ENCODE assay signal across 22 cellular contexts in the genomic region with DNA sequence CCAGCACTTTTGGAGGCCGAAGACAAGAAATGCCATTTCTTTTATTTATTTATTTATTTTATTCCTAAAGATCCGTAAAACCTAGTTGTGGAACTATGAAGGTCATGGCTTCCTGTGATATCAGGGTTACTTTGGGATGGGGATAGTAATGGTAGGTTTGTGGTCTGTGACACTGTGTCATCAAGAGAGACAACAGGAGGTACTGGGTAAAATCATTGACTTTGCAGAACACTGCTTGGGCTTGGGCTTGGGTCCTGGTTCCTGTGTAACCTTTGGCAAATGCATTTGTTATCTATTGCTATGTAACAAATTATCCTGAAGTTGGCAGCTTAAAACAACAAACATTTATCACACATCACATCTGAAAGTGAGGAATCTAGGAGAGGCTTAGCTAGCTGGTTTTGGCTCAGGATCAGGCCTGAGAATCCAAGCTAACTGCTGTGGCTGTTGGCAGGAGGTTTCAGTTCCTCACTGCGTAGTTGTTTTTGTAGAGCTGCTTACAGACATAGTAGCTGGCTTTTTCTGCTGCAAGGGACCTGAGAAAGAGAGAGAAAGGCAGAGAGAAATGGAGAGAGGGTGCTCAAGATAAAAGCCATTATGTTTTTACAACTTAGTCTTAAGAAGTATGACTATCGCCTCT.
A peak's percentile ranks its signal among the peaks of the same experiment; 100 is the strongest.
DNase-seq lines count a peak whose midpoint lies in the region; ATAC-seq, FAIRE-seq and TF ChIP-seq lines count a peak whose summit lies in the region.
"Had no signal": no experiment of that assay in that cellular context is flagged by ENCODE, and none has a peak within 500 bp of the region (broad histone marks: within the 10 kb centered on the region; RNA-seq: fewer than 3 reads in every experiment).

No MANE protein-coding gene starts in this region.

- no peak overlapping the region for H4K91ac ChIP-seq in IMR-90 (ENCODE audit: insufficient read depth, low read depth, low read length)

- no peak overlapping the region for H3K18ac ChIP-seq in IMR-90 (ENCODE audit: low read depth, low read length)

- H3K4me3 Mint-ChIP-seq in astrocyte (ENCODE audit: unreplicated experiment) = no peak overlapping the region
- H3K4me3 Mint-ChIP-seq: activated T-helper 17 cell treated with anti-CD3 and anti-CD28 coated beads, Interleukin-2, amount 50 U/mL, for 72 hours; brain; naive thymus-derived CD4-positive, alpha-beta T cell had no signal

- H3K4me1 ChIP-seq in IMR-90 (ENCODE audit: control insufficient read depth, insufficient read depth, low read length) = peaks cover 2% of the 10 kb centered on the region; the same call in 1 of the 2 replicates
- H3K4me1 ChIP-seq in astrocyte (ENCODE audit: insufficient read depth, low read length) = no peaks in the 10 kb centered on the region
- H3K4me1 ChIP-seq: stomach had no signal

- H3K79me1 ChIP-seq in IMR-90 (ENCODE audit: low read depth in 1 of 2, low read length in 2 of 2) = no peaks in the 10 kb centered on the region

- no peak overlapping the region for H3K4ac ChIP-seq in IMR-90 (ENCODE audit: low read depth, low read length)

- H2BK120ac ChIP-seq in IMR-90 (ENCODE audit: low read depth, low read length) = no peak overlapping the region

- H3K27me3 Mint-ChIP-seq in astrocyte (ENCODE audit: low read depth, unreplicated experiment) = no peaks in the 10 kb centered on the region
- H3K27me3 Mint-ChIP-seq: activated T-helper 17 cell treated with anti-CD3 and anti-CD28 coated beads, Interleukin-2, amount 50 U/mL, for 72 hours; brain; naive thymus-derived CD4-positive, alpha-beta T cell had no signal

- no peak for TF ChIP-seq CTCF in IMR-90 (conservative IDR thresholded peaks at IDR 0.05; ENCODE audit: low read depth, low read length)
- TF ChIP-seq CTCF in astrocyte (IDR thresholded peaks at IDR 0.05; ENCODE audit: insufficient read depth, low read depth, low read length) = no peak

- H2AK5ac ChIP-seq in IMR-90 (ENCODE audit: low read depth, low read length) = no peak overlapping the region

- H4K5ac ChIP-seq in IMR-90 (ENCODE audit: low read depth, low read length) = no peak overlapping the region

- FAIRE-seq in astrocyte (lab: Jason Lieb, UNC) = peak; percentile 91
- FAIRE-seq: G401.6, GM18507, H54 had no signal

- H4K8ac ChIP-seq in IMR-90 (ENCODE audit: low read depth in 2 of 2, low read length in 2 of 2) = no peak overlapping the region

- BruUV-seq in IMR-90 (replicated peaks; lab: Mats Ljungman, UMichigan) = no TSS peak

- H3K4me2 ChIP-seq in IMR-90 (ENCODE audit: low read depth, low read length) (no peak overlapping the region), astrocyte (ENCODE audit: low read length) (no peak overlapping the region)

- H3K9me3 ChIP-seq in IMR-90 (ENCODE audit: control insufficient read depth, insufficient read depth, low read length) (no peaks in the 10 kb centered on the region), astrocyte (ENCODE audit: insufficient read depth, low read depth, low read length) (no peaks in the 10 kb centered on the region)

- H3K4me3 ChIP-seq in IMR-90 (ENCODE audit: insufficient read depth, low read depth, low read length) (no peak overlapping the region), astrocyte (ENCODE audit: insufficient read depth, low read depth, low read length) (no peak overlapping the region)
- H3K4me3 ChIP-seq: stomach had no signal

- H3K27ac Mint-ChIP-seq in astrocyte (ENCODE audit: unreplicated experiment) = no peak overlapping the region
- H3K27ac Mint-ChIP-seq: activated T-helper 17 cell treated with anti-CD3 and anti-CD28 coated beads, Interleukin-2, amount 50 U/mL, for 72 hours; naive thymus-derived CD4-positive, alpha-beta T cell had no signal

- POLR2A ChIA-PET in IMR-90 (lab: Charles Lee; ENCODE audit: unreplicated experiment) = no interaction called here

- H2AK9ac ChIP-seq in IMR-90 (replicated peaks; ENCODE audit: low read depth, low read length, poor library complexity) = no peak overlapping the region

- H3K27ac ChIP-seq in IMR-90 (ENCODE audit: insufficient read depth, low read length) = no peak overlapping the region
- H3K27ac ChIP-seq in astrocyte (ENCODE audit: low read depth, low read length) = no peak overlapping the region
- H3K27ac ChIP-seq: stomach had no signal

- H3K56ac ChIP-seq in IMR-90 (ENCODE audit: extremely low read depth, insufficient read depth, low read length) = no peak overlapping the region

- H2BK20ac ChIP-seq in IMR-90 (ENCODE audit: low read depth, low read length) = no peak overlapping the region

- peaks cover 7% of the 10 kb centered on the region for H3K4me1 Mint-ChIP-seq in astrocyte (ENCODE audit: low read depth, unreplicated experiment)
- H3K4me1 Mint-ChIP-seq: activated T-helper 17 cell treated with anti-CD3 and anti-CD28 coated beads, Interleukin-2, amount 50 U/mL, for 72 hours; brain; naive thymus-derived CD4-positive, alpha-beta T cell had no signal

- in situ Hi-C loops in IMR-90 (cut with MboI; ENCODE audit: low sequenced_read_pairs) = no loop called here

- H3K9ac ChIP-seq in IMR-90 (ENCODE audit: low read depth, low read length) (no peak overlapping the region), astrocyte (ENCODE audit: low read length) (no peak overlapping the region)

- no peak overlapping the region for H3K14ac ChIP-seq in IMR-90 (replicated peaks; ENCODE audit: low read depth, low read length)

- H3K23ac ChIP-seq in IMR-90 (ENCODE audit: low read depth, low read length) = no peak overlapping the region

- no peak overlapping the region for H2BK5ac ChIP-seq in IMR-90 (ENCODE audit: low read depth, low read length, poor library complexity, severe bottlenecking)

- CTCF ChIA-PET in IMR-90 (lab: Yijun Ruan, JAX) = no interaction called here

- peak; percentile 49 for DNase-seq in IMR-90
- DNase-seq in astrocyte (ENCODE audit: low read depth) = peak; percentile 71
- DNase-seq in left ventricle myocardium superior = no peak
- DNase-seq in stromal cell of bone marrow (ENCODE audit: low read depth) = peak; percentile 48
- no peak for DNase-seq in activated CD8-positive, alpha-beta memory T cell treated with anti-CD3 and anti-CD28 coated beads, Interleukin-2, amount 50 U/mL, for 4 hours
- DNase-seq in activated naive CD4-positive, alpha-beta T cell treated with Interleukin-2 at 50 U/mL for 16 hours = no peak
- DNase-seq: activated CD4-positive, alpha-beta T cell treated with anti-CD3 and anti-CD28 coated beads, Interleukin-2, amount 50 U/mL, for 4 hours; effector CD4-positive, alpha-beta T cell; Karpas-422; naive thymus-derived CD4-positive, alpha-beta T cell; NCI-H1930; NCI-H526 treated with DMSO at 0.1 percent for 48 hours; SHP77 treated with DMSO at 0.1 percent for 48 hours; stomach; T-helper 9 cell had no signal

- H3K36me3 ChIP-seq in IMR-90 (ENCODE audit: control insufficient read depth, insufficient read depth, low read length) (no peaks in the 10 kb centered on the region), astrocyte (ENCODE audit: insufficient read depth, low read length) (no peaks in the 10 kb centered on the region)
- H3K36me3 ChIP-seq: stomach had no signal

- no peaks in the 10 kb centered on the region for H4K20me1 ChIP-seq in IMR-90 (ENCODE audit: insufficient read depth, low read length)
- no peaks in the 10 kb centered on the region for H4K20me1 ChIP-seq in astrocyte (ENCODE audit: insufficient read depth, low read length)

- dilution Hi-C loops in IMR-90 (cut with HindIII; ENCODE audit: low sequenced_read_pairs, unreplicated experiment) = no loop called here

- H3K9me3 Mint-ChIP-seq in astrocyte (ENCODE audit: unreplicated experiment) = peaks cover 6% of the 10 kb centered on the region

- H3K36me3 Mint-ChIP-seq in astrocyte (ENCODE audit: low read depth, unreplicated experiment) = no peaks in the 10 kb centered on the region
- H3K36me3 Mint-ChIP-seq: brain; naive thymus-derived CD4-positive, alpha-beta T cell had no signal

- no peak overlapping the region for H2BK15ac ChIP-seq in IMR-90 (ENCODE audit: low read depth, low read length)

- intact Hi-C loops in IMR-90 (cut with micrococcal nuclease) (no loop called here), left ventricle myocardium superior (cut with micrococcal nuclease) (no loop called here)

- H3K27me3 ChIP-seq in IMR-90 (ENCODE audit: control insufficient read depth, insufficient read depth, low read length) = no peaks in the 10 kb centered on the region
- no peaks in the 10 kb centered on the region for H3K27me3 ChIP-seq in astrocyte (ENCODE audit: insufficient read depth, low read length)
- H3K27me3 ChIP-seq: stomach had no signal

- ATAC-seq in IMR-90 (ENCODE audit: low read depth) = peak; percentile 68
- peak; percentile 77 for ATAC-seq in left ventricle myocardium superior
- ATAC-seq in GM21717 (IDR thresholded peaks at IDR 0.05; ENCODE audit: unreplicated experiment) = no peak
- no peak for ATAC-seq in HG03520 (IDR thresholded peaks at IDR 0.05; ENCODE audit: unreplicated experiment)
- ATAC-seq: activated T-helper 17 cell treated with anti-CD3 and anti-CD28 coated beads, Interleukin-2, amount 50 U/mL, for 72 hours; naive thymus-derived CD4-positive, alpha-beta T cell had no signal

- no peaks in the 10 kb centered on the region for H3K79me2 ChIP-seq in astrocyte (ENCODE audit: insufficient read depth, low read length)

- TF ChIP-seq POLR2A in IMR-90 (IDR thresholded peaks at IDR 0.05; ENCODE audit: low read depth, low read length) = no peak

- no peak for TF ChIP-seq RAD21 in IMR-90 (IDR thresholded peaks at IDR 0.05; ENCODE audit: low read length)

- H2AFZ ChIP-seq in IMR-90 (replicated peaks; ENCODE audit: low read length, poor library complexity) = no peak overlapping the region
- no peak overlapping the region for H2AFZ ChIP-seq in astrocyte (ENCODE audit: low read depth, low read length)

- H3K9me1 ChIP-seq in IMR-90 (ENCODE audit: insufficient read depth, low read length) = no peaks in the 10 kb centered on the region

- no CpG with 5 or more reads among the region's 4 CpGs for WGBS in IMR-90 (ENCODE audit: extremely low coverage in 2 of 2, insufficient read length in 1 of 2), 2 experiments

TF ChIP-seq in IMR-90, 13 proteins besides CTCF, POLR2A, EP300 and RAD21 (continues in another document):
- TF ChIP-seq SMC3 (IDR thresholded peaks at IDR 0.05; ENCODE audit: low read depth, low read length) (no peak), MAFK (IDR thresholded peaks at IDR 0.05; ENCODE audit: low read depth, low read length) (no peak), CEBPB (IDR thresholded peaks at IDR 0.05; ENCODE audit: low read depth, low read length) (no peak), MAZ (IDR thresholded peaks at IDR 0.05; ENCODE audit: borderline replicate concordance, low read depth, low read length) (no peak)
- TF ChIP-seq, protein P1, sequence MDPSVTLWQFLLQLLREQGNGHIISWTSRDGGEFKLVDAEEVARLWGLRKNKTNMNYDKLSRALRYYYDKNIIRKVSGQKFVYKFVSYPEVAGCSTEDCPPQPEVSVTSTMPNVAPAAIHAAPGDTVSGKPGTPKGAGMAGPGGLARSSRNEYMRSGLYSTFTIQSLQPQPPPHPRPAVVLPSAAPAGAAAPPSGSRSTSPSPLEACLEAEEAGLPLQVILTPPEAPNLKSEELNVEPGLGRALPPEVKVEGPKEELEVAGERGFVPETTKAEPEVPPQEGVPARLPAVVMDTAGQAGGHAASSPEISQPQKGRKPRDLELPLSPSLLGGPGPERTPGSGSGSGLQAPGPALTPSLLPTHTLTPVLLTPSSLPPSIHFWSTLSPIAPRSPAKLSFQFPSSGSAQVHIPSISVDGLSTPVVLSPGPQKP (IDR thresholded peaks at IDR 0.05; ENCODE audit: borderline replicate concordance, low read depth, low read length) = no peak

Comparison
In these comparisons a context has a peak if more than half of its experiments do, and no peak if none do; other contexts are left out.
1. ATAC-seq: peak in IMR-90 (single experiment) and left ventricle myocardium superior (single experiment); none in GM21717 (single experiment) and HG03520 (single experiment).
2. DNase-seq: peak in IMR-90 (single experiment), astrocyte (single experiment) and stromal cell of bone marrow (single experiment); none in left ventricle myocardium superior (single experiment), activated CD8-positive, alpha-beta memory T cell treated with anti-CD3 and anti-CD28 coated beads, Interleukin-2, amount 50 U/mL, for 4 hours (single experiment) and activated naive CD4-positive, alpha-beta T cell treated with Interleukin-2 at 50 U/mL for 16 hours (single experiment).